1 cellular context compared by ENCODE assay signal in genomic region chr12:122977153-122977552, GRCh38.
TF ChIP-seq lines count a peak whose summit lies in the region.

No MANE protein-coding gene starts in this region.

TF ChIP-seq in HCT116, 20 proteins besides CTCF, POLR2A, EP300 and RAD21 (continued from another document):
- no peak for TF ChIP-seq ATF3 (IDR thresholded peaks at IDR 0.05)
- TF ChIP-seq SP1 (IDR thresholded peaks at IDR 0.05; ENCODE audit: low read depth) = no peak
